13 cellular contexts compared by ENCODE assay signal in genomic region chr2:152367547-152368250, GRCh38.
A peak's percentile ranks its signal among the peaks of the same experiment; 100 is the strongest.
DNase-seq lines count a peak whose midpoint lies in the region; ATAC-seq and TF ChIP-seq lines count a peak whose summit lies in the region.
"Had no signal": no experiment of that assay in that cellular context is flagged by ENCODE, and none has a peak within 500 bp of the region (broad histone marks: within the 10 kb centered on the region; RNA-seq: fewer than 3 reads in every experiment).

No MANE protein-coding gene starts in this region.

- no peaks in the 10 kb centered on the region for H4K20me1 ChIP-seq in OCI-LY3 (ENCODE audit: insufficient read depth, low read length)

- peak overlapping the region; percentile 48; the same call in 1 of the 2 replicates for H2AFZ ChIP-seq in OCI-LY3 (ENCODE audit: low read depth, low read length)

- peak overlapping the region; percentile 52 for H3K27ac ChIP-seq in OCI-LY3 (ENCODE audit: low read length)
- H3K27ac ChIP-seq: breast epithelium, neutrophil had no signal

- in situ Hi-C loops in GM13977 (cut with MboI; ENCODE audit: low pct_unique_long_range_greater_than_20kb, low sequenced_read_pairs, unreplicated experiment) = no loop called here

- peak; percentile 75 for ATAC-seq in GM19452 (IDR thresholded peaks at IDR 0.05; ENCODE audit: unreplicated experiment)
- peak; percentile 80 for ATAC-seq in HG02938 (IDR thresholded peaks at IDR 0.05; ENCODE audit: unreplicated experiment)

- H3K9me3 ChIP-seq in OCI-LY3 (ENCODE audit: insufficient read depth, low read length) = no peaks in the 10 kb centered on the region
- H3K9me3 ChIP-seq: breast epithelium, neutrophil had no signal

- H3K36me3 ChIP-seq in GM06990 (ENCODE audit: control insufficient read depth, insufficient read depth, low read length) (no peaks in the 10 kb centered on the region), OCI-LY3 (replicated peaks; ENCODE audit: low read depth, low read length) (no peaks in the 10 kb centered on the region)
- H3K36me3 ChIP-seq: breast epithelium, neutrophil had no signal

- H3K27me3 ChIP-seq in GM06990 (replicated peaks; ENCODE audit: control insufficient read depth, insufficient read depth, low read length) (no peaks in the 10 kb centered on the region), OCI-LY3 (ENCODE audit: low read depth, low read length) (peaks cover 15% of the 10 kb centered on the region)
- H3K27me3 ChIP-seq: breast epithelium, neutrophil had no signal

- DNase-seq in GM06990 (ENCODE audit: extremely low read depth, insufficient read length) = peak; percentile 19
- DNase-seq in stimulated activated CD8-positive, alpha-beta memory T cell treated with anti-CD3 and anti-CD28 coated beads, Interleukin-4, amount 100 ng/mL, for 48 hours = no peak
- DNase-seq in DMS 273 treated with DMSO at 0.1 percent for 48 hours (lab: John Stamatoyannopoulos, UW) = no peak
- DNase-seq in NK-92 treated with Interleukin-12 subunit alpha and Interleukin-12 subunit beta, amount 100 ng/mL, for 24 hours (lab: John Stamatoyannopoulos, UW) = no peak
- DNase-seq in GM13977 (ENCODE audit: low spot score) = no peak
- DNase-seq: erythroblast; NCI-H446 treated with DMSO at 0.1 percent for 48 hours; stimulated activated CD4-positive, alpha-beta T cell treated with anti-CD3 and anti-CD28 coated beads, Interleukin-15, amount 100 ng/mL, for 24 hours had no signal

- no peaks in the 10 kb centered on the region for H3K79me2 ChIP-seq in OCI-LY3 (ENCODE audit: low read length)

- H3K4me2 ChIP-seq in OCI-LY3 (ENCODE audit: low read length) = peak overlapping the region; percentile 58

- H3K4me3 ChIP-seq in GM06990 (replicated peaks; ENCODE audit: low read depth, low read length) (no peak overlapping the region), OCI-LY3 (ENCODE audit: low read length) (peak overlapping the region; percentile 59)
- H3K4me3 ChIP-seq: breast epithelium had no signal

- no peak overlapping the region; the same call in 1 of the 2 replicates for H3K9ac ChIP-seq in OCI-LY3 (ENCODE audit: low read length)

- peaks cover 46% of the 10 kb centered on the region for H3K4me1 ChIP-seq in OCI-LY3 (ENCODE audit: low read length)
- H3K4me1 ChIP-seq: breast epithelium had no signal

- no peak for TF ChIP-seq CTCF in GM06990 (IDR thresholded peaks at IDR 0.05; ENCODE audit: insufficient read depth, low read length, poor library complexity, severe bottlenecking)
- TF ChIP-seq CTCF in OCI-LY3 (IDR thresholded peaks at IDR 0.05; ENCODE audit: low read depth, low read length) = no peak
- TF ChIP-seq CTCF in GM13977 (IDR thresholded peaks at IDR 0.05; ENCODE audit: extremely low read depth, insufficient read depth, missing control alignments) = no peak
